8 cellular contexts compared by ENCODE assay signal in genomic region chr1:35555601-35556477, GRCh38. TPM values are rescaled to one million over a fixed set of nuclear protein-coding genes. Genes with fewer than 3 reads are reported as not detected.
A peak's percentile ranks its signal among the peaks of the same experiment; 100 is the strongest.
DNase-seq lines count a peak whose midpoint lies in the region; ATAC-seq and TF ChIP-seq lines count a peak whose summit lies in the region.

No MANE protein-coding gene starts in this region.

- WGBS in tibial nerve, 2 donors, result 41% methylated on average over 10 of the region's 10 CpGs

- H3K27me3 ChIP-seq in CD8-positive, alpha-beta T cell (ENCODE audit: insufficient read depth, low read length), result no peaks in the 10 kb centered on the region
- H3K27me3 ChIP-seq in HUES6 (ENCODE audit: control insufficient read depth, insufficient read depth, low read length), result no peaks in the 10 kb centered on the region
- H3K27me3 ChIP-seq in WERI-Rb-1 (ENCODE audit: insufficient read depth, low read depth, severe bottlenecking), result no peaks in the 10 kb centered on the region
- H3K27me3 ChIP-seq in iPS-20b (ENCODE audit: insufficient read depth, low read length), result no peaks in the 10 kb centered on the region
- no peaks in the 10 kb centered on the region for H3K27me3 ChIP-seq in tibial nerve

- POLR2A ChIA-PET in CD8-positive, alpha-beta T cell (lab: Charles Lee), result interaction anchor here (1.0 to 2.2 kb wide), 5 partner anchors 16 to 184 kb away, joined by 3 to 11 read pairs (median 4); no protein-coding TSS in a partner anchor

- peak overlapping the region; percentile 97 for H3K4me3 Mint-ChIP-seq in CD8-positive, alpha-beta T cell

- in situ Hi-C loops in G401 (cut with HindIII; ENCODE audit: low sequenced_read_pairs), result no loop called here

- H3K9me3 ChIP-seq in CD8-positive, alpha-beta T cell (ENCODE audit: low read length), result no peaks in the 10 kb centered on the region
- H3K9me3 ChIP-seq in HUES6 (ENCODE audit: control insufficient read depth, insufficient read depth, low read depth, low read length) (no peaks in the 10 kb centered on the region), WERI-Rb-1 (ENCODE audit: severe bottlenecking) (no peaks in the 10 kb centered on the region), iPS-20b (ENCODE audit: insufficient read depth, low read depth, low read length) (no peaks in the 10 kb centered on the region), tibial nerve (no peaks in the 10 kb centered on the region)

- no peak overlapping the region for H3K27ac ChIP-seq in CD8-positive, alpha-beta T cell (ENCODE audit: low read depth, low read length)
- H3K27ac ChIP-seq in HUES6 (ENCODE audit: low read depth, low read length) (peak overlapping the region; percentile 96), WERI-Rb-1 (no peak overlapping the region), iPS-20b (ENCODE audit: low read length) (peak overlapping the region; percentile 94), tibial nerve (peak overlapping the region in 3 of 4 donors; percentile 96 to 99 (median 98))

- peaks cover 38% of the 10 kb centered on the region for H3K36me3 Mint-ChIP-seq in CD8-positive, alpha-beta T cell

- intact Hi-C loops in CD8-positive, alpha-beta T cell (cut with DNase I, micrococcal nuclease), result loop anchor here (2.0 to 10.0 kb wide), 14 partner anchors 17 to 831 kb away; partner anchors contain the start of genes SFPQ (in 2 of the 2), ADPRS (in 1 of the 2), CLSPN (in 1 of the 2) and PSMB2 (in 1 of the 2)

- peaks cover 12% of the 10 kb centered on the region for H3K36me3 ChIP-seq in CD8-positive, alpha-beta T cell (ENCODE audit: insufficient read depth, low read length)
- H3K36me3 ChIP-seq in HUES6 (ENCODE audit: control insufficient read depth, insufficient read depth, low read length) (peaks cover 37% of the 10 kb centered on the region), WERI-Rb-1 (peaks cover 45% of the 10 kb centered on the region), iPS-20b (ENCODE audit: insufficient read depth, low read depth, low read length) (peaks cover 37% of the 10 kb centered on the region), tibial nerve (peaks cover 0 to 39% (median 6%) of the 10 kb centered on the region in 3 donors)

- H3K4me1 Mint-ChIP-seq in CD8-positive, alpha-beta T cell (ENCODE audit: low read depth), result peaks cover 57% of the 10 kb centered on the region

- no peak for TF ChIP-seq EP300 in tibial nerve (IDR thresholded peaks at IDR 0.05)

- no peak overlapping the region for H3K4me3 ChIP-seq in CD8-positive, alpha-beta T cell (ENCODE audit: low read depth, low read length)
- H3K4me3 ChIP-seq in HUES6 (ENCODE audit: low read depth, low read length) (peak overlapping the region; percentile 99), WERI-Rb-1 (ENCODE audit: low read depth, low read length) (peak overlapping the region; percentile 84), iPS-20b (ENCODE audit: low read length) (peak overlapping the region; percentile 82), tibial nerve (peak overlapping the region in 2 of 4 donors; percentile 82 to 84)

- TF ChIP-seq POLR2A in tibial nerve (IDR thresholded peaks at IDR 0.05), result no peak

- H3K27ac Mint-ChIP-seq in CD8-positive, alpha-beta T cell, result peak overlapping the region; percentile 84

- DNase-seq in CD8-positive, alpha-beta T cell, result no peak
- DNase-seq in WERI-Rb-1, result no peak
- no peak for DNase-seq in tibial nerve (ENCODE audit: low spot score in 2 of 2)
- no peak for DNase-seq in G401 (ENCODE audit: low spot score)
- no peak for DNase-seq in NCI-H1436 (lab: John Stamatoyannopoulos, UW)

- H3K9me3 Mint-ChIP-seq in CD8-positive, alpha-beta T cell, result no peaks in the 10 kb centered on the region

- peak overlapping the region; percentile 98 for H3K9ac ChIP-seq in HUES6 (ENCODE audit: low read length)
- H3K9ac ChIP-seq in iPS-20b (ENCODE audit: low read depth, low read length), result peak overlapping the region; percentile 79; the same call in 1 of the 2 replicates

- peaks cover 25% of the 10 kb centered on the region for H3K4me1 ChIP-seq in CD8-positive, alpha-beta T cell (ENCODE audit: insufficient read depth, low read length)
- peaks cover 38% of the 10 kb centered on the region for H3K4me1 ChIP-seq in HUES6 (ENCODE audit: control insufficient read depth, insufficient read depth, low read length)
- peaks cover 28% of the 10 kb centered on the region for H3K4me1 ChIP-seq in iPS-20b (ENCODE audit: insufficient read depth, low read length)
- H3K4me1 ChIP-seq in tibial nerve, result peaks cover 0 to 74% (median 30%) of the 10 kb centered on the region in 4 donors

- CTCF ChIA-PET in CD8-positive, alpha-beta T cell (lab: Charles Lee), result interaction anchor here (1.0 to 8.1 kb wide), 9 partner anchors 9 to 171 kb away, joined by 3 to 80 read pairs (median 5); no protein-coding TSS in a partner anchor

- H3K27me3 Mint-ChIP-seq in CD8-positive, alpha-beta T cell (ENCODE audit: low read depth), result no peaks in the 10 kb centered on the region

- ATAC-seq in CD8-positive, alpha-beta T cell, result no peak
- no peak for ATAC-seq in GM19035 (IDR thresholded peaks at IDR 0.05; ENCODE audit: unreplicated experiment)

- TF ChIP-seq CTCF in CD8-positive, alpha-beta T cell (IDR thresholded peaks at IDR 0.05), result no peak
- no peak for TF ChIP-seq CTCF in WERI-Rb-1 (IDR thresholded peaks at IDR 0.05; ENCODE audit: low read depth, low read length)
- TF ChIP-seq CTCF in tibial nerve (IDR thresholded peaks at IDR 0.05), result no peak

RNA-seq across cellular contexts. Expression of gene KIAA0319L, which starts 1.4 kb away (rescaled TPM):
- 10 to 100 TPM; 37.0 to 39.8 TPM for total RNA-seq in CD8-positive, alpha-beta T cell
- 100 to 1,000 TPM in 1 of 4 donors, 10 to 100 TPM in 3; 57.0 to 115 (median 70.7) TPM for total RNA-seq in tibial nerve
- total RNA-seq in G401 (2014; rRNA removed; shearing (Covaris generic)), result 25.5 and 31.1 TPM in 2 replicates

RNA-seq across cellular contexts. Expression of gene NCDN, which starts 1.8 kb away (rescaled TPM):
- 10 to 100 TPM in 1 of 2 experiments, 1 to 10 TPM in 1; 9.1 to 10.3 TPM for total RNA-seq in CD8-positive, alpha-beta T cell
- total RNA-seq in tibial nerve, result 10 to 100 TPM; 25.9 to 36.9 (median 29.3) TPM
- total RNA-seq in G401 (2014; rRNA removed; shearing (Covaris generic)), result 19.2 and 28.3 TPM in 2 replicates

RNA-seq across cellular contexts. Expression of gene TFAP2E, which starts 17.3 kb away (rescaled TPM):
- total RNA-seq in CD8-positive, alpha-beta T cell, result 1 to 10 TPM; 2.2 to 2.6 TPM
- 1 to 10 TPM in 2 of 4 donors, under 1 TPM in 2; 0.44 to 3.3 (median 1.2) TPM for total RNA-seq in tibial nerve
- not detected in 2 replicates for total RNA-seq in G401 (2014; rRNA removed; shearing (Covaris generic))

Comparison
In these comparisons a context has a peak if more than half of its experiments do, and no peak if none do; other contexts are left out.
1. H3K27ac ChIP-seq: peak in HUES6 (single experiment), iPS-20b (single experiment) and tibial nerve (3 of 4); none in CD8-positive, alpha-beta T cell (single experiment) and WERI-Rb-1 (single experiment).